Comparison of ENCODE assay signal across 20 cellular contexts in the genomic region with DNA sequence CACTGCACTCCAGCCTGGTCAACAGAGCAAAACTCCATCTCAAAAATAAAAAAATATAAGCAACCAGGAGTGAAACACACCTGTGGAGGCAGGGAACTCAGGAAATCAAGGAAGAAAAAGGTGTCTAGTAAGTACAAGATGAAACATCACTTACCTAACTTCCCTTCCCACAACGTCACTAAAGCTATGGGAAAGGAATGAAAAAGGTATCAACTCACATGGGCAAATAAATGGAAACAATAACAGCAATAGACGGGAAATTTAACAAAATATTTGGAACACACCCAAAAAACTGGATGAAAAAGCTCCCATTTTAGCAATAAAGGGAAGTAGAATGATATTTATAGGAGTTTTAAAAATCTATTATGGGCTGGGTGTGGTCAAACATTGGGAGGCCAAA. TPM values are rescaled to one million over a fixed set of nuclear protein-coding genes. Genes with fewer than 3 reads are reported as not detected.
DNase-seq lines count a peak whose midpoint lies in the region; ATAC-seq and TF ChIP-seq lines count a peak whose summit lies in the region.
"Had no signal": no experiment of that assay in that cellular context is flagged by ENCODE, and none has a peak within 500 bp of the region (broad histone marks: within the 10 kb centered on the region; RNA-seq: fewer than 3 reads in every experiment).

No MANE protein-coding gene starts in this region.

- peaks cover 10% of the 10 kb centered on the region; the same call in 1 of the 2 replicates for H3K36me3 ChIP-seq in GM23338 (ENCODE audit: insufficient read depth)

- H3K9me3 Mint-ChIP-seq in activated naive CD4-positive, alpha-beta T cell treated with anti-CD3 and anti-CD28 coated beads for 36 hours = no peaks in the 10 kb centered on the region
- no peaks in the 10 kb centered on the region for H3K9me3 Mint-ChIP-seq in GM23338
- no peaks in the 10 kb centered on the region for H3K9me3 Mint-ChIP-seq in activated naive CD8-positive, alpha-beta T cell (ENCODE audit: low read depth)
- no peaks in the 10 kb centered on the region for H3K9me3 Mint-ChIP-seq in progenitor cell of endocrine pancreas (ENCODE audit: low read depth)
- H3K9me3 Mint-ChIP-seq in endothelial cell (ENCODE audit: unreplicated experiment) = no peaks in the 10 kb centered on the region

- H3K27me3 Mint-ChIP-seq in activated naive CD4-positive, alpha-beta T cell treated with anti-CD3 and anti-CD28 coated beads for 36 hours (ENCODE audit: low read depth) = no peaks in the 10 kb centered on the region
- H3K27me3 Mint-ChIP-seq in GM23338 (ENCODE audit: insufficient read depth, low read depth, poor library complexity) (peaks cover 24% of the 10 kb centered on the region), progenitor cell of endocrine pancreas (no peaks in the 10 kb centered on the region), endothelial cell (ENCODE audit: unreplicated experiment) (peaks cover 7% of the 10 kb centered on the region)
- no peaks in the 10 kb centered on the region for H3K27me3 Mint-ChIP-seq in activated naive CD8-positive, alpha-beta T cell

- H2AFZ ChIP-seq in GM23338 = no peak overlapping the region

- intact Hi-C loops in activated naive CD4-positive, alpha-beta T cell treated with anti-CD3 and anti-CD28 coated beads for 36 hours (cut with micrococcal nuclease) = no loop called here

- H3K4me1 ChIP-seq in GM23338 (ENCODE audit: insufficient read depth) = peaks cover 12% of the 10 kb centered on the region
- H3K4me1 ChIP-seq: prostate gland had no signal

- H3K27me3 ChIP-seq in GM23338 (ENCODE audit: insufficient read depth) = no peaks in the 10 kb centered on the region
- H3K27me3 ChIP-seq: SJSA1, stomach, transverse colon had no signal

- no peaks in the 10 kb centered on the region for H3K9me2 ChIP-seq in GM23338 (ENCODE audit: insufficient read depth)

- peak overlapping the region; percentile 61 for H3K27ac Mint-ChIP-seq in activated naive CD4-positive, alpha-beta T cell treated with anti-CD3 and anti-CD28 coated beads for 36 hours
- no peak overlapping the region for H3K27ac Mint-ChIP-seq in GM23338
- peak overlapping the region; percentile 76 for H3K27ac Mint-ChIP-seq in activated naive CD8-positive, alpha-beta T cell
- H3K27ac Mint-ChIP-seq in progenitor cell of endocrine pancreas = no peak overlapping the region
- H3K27ac Mint-ChIP-seq in endothelial cell (ENCODE audit: unreplicated experiment) = no peak overlapping the region

- peaks cover 15% of the 10 kb centered on the region for H3K4me1 Mint-ChIP-seq in activated naive CD4-positive, alpha-beta T cell treated with anti-CD3 and anti-CD28 coated beads for 36 hours (ENCODE audit: low read depth)
- H3K4me1 Mint-ChIP-seq in GM23338 (peaks cover 10% of the 10 kb centered on the region; the same call in 2 of the 3 replicates), progenitor cell of endocrine pancreas (ENCODE audit: low read depth) (peaks cover 3% of the 10 kb centered on the region), endothelial cell (ENCODE audit: unreplicated experiment) (peaks cover 8% of the 10 kb centered on the region)
- peaks cover 26% of the 10 kb centered on the region for H3K4me1 Mint-ChIP-seq in activated naive CD8-positive, alpha-beta T cell (ENCODE audit: low read depth)

- H3K4me3 ChIP-seq in GM23338 = no peak overlapping the region
- H3K4me3 ChIP-seq: prostate gland, SJSA1, stomach, transverse colon had no signal

- peaks cover 11% of the 10 kb centered on the region for H3K79me2 ChIP-seq in GM23338 (replicated peaks; ENCODE audit: insufficient read depth)

- peaks cover 47% of the 10 kb centered on the region for H3F3A ChIP-seq in GM23338 (replicated peaks; ENCODE audit: low read depth)

- H3K36me3 Mint-ChIP-seq in activated naive CD4-positive, alpha-beta T cell treated with anti-CD3 and anti-CD28 coated beads for 36 hours (ENCODE audit: low read depth) = peaks cover 20% of the 10 kb centered on the region
- peaks cover 45% of the 10 kb centered on the region for H3K36me3 Mint-ChIP-seq in GM23338 (ENCODE audit: low read depth)
- H3K36me3 Mint-ChIP-seq in activated naive CD8-positive, alpha-beta T cell = peaks cover 8% of the 10 kb centered on the region
- H3K36me3 Mint-ChIP-seq in progenitor cell of endocrine pancreas (ENCODE audit: insufficient read depth) = peaks cover 18% of the 10 kb centered on the region
- H3K36me3 Mint-ChIP-seq in endothelial cell (ENCODE audit: low read depth, unreplicated experiment) = peaks cover 20% of the 10 kb centered on the region

- no peak overlapping the region for H3K4me2 ChIP-seq in GM23338

- DNase-seq in activated naive CD4-positive, alpha-beta T cell treated with anti-CD3 and anti-CD28 coated beads for 36 hours = no peak
- no peak for DNase-seq in activated naive CD4-positive, alpha-beta T cell treated with anti-CD3 and anti-CD28 coated beads, Interleukin-2, amount 50 U/mL, for 16 hours
- DNase-seq in GM23338 (ENCODE audit: low spot score) (no peak), progenitor cell of endocrine pancreas (ENCODE audit: low spot score, unreplicated experiment) (no peak), T-helper 9 cell (no peak), endothelial cell (ENCODE audit: low spot score) (no peak)
- DNase-seq: H7; head of caudate nucleus; left colon; NCI-H1105; NCI-H2081 treated with DMSO at 0.1 percent for 48 hours; NCI-H446 treated with DMSO at 0.1 percent for 48 hours; stimulated activated CD4-positive, alpha-beta T cell treated with anti-CD3 and anti-CD28 coated beads, Interleukin-2, amount 100 ng/mL, for 24 hours; stomach; T1000; transverse colon had no signal

- no peak overlapping the region for H3K4me3 Mint-ChIP-seq in activated naive CD4-positive, alpha-beta T cell treated with anti-CD3 and anti-CD28 coated beads for 36 hours
- no peak overlapping the region; the same call in 2 of the 3 replicates for H3K4me3 Mint-ChIP-seq in GM23338
- peak overlapping the region; percentile 64 for H3K4me3 Mint-ChIP-seq in activated naive CD8-positive, alpha-beta T cell
- H3K4me3 Mint-ChIP-seq in progenitor cell of endocrine pancreas (ENCODE audit: low read depth) = peak overlapping the region; percentile 30
- H3K4me3 Mint-ChIP-seq in endothelial cell (ENCODE audit: unreplicated experiment) = no peak overlapping the region

- CTCF ChIA-PET in activated naive CD4-positive, alpha-beta T cell treated with anti-CD3 and anti-CD28 coated beads for 36 hours (lab: Charles Lee) = no interaction called here

- TF ChIP-seq CTCF in GM23338 (conservative IDR thresholded peaks at IDR 0.05; ENCODE audit: low read depth in 2 of 2) = no peak
- TF ChIP-seq CTCF in progenitor cell of endocrine pancreas (IDR thresholded peaks at IDR 0.05; ENCODE audit: unreplicated experiment) = no peak
- no peak for TF ChIP-seq CTCF in endothelial cell (IDR thresholded peaks at IDR 0.05; ENCODE audit: unreplicated experiment)

- 0 out of 2 replicates have a peak overlapping the region, but pooled peaks have one; percentile 45 for H3K27ac ChIP-seq in GM23338 (ENCODE audit: low read depth)
- H3K27ac ChIP-seq: prostate gland, SJSA1, stomach, transverse colon had no signal

- peaks cover 4% of the 10 kb centered on the region for H4K20me1 ChIP-seq in GM23338 (replicated peaks; ENCODE audit: insufficient read depth)

- no peak for ATAC-seq in GM23338
- ATAC-seq: left colon, Panc1 had no signal

TF ChIP-seq in GM23338, 12 proteins besides CTCF, POLR2A, EP300 and RAD21 (continues in another document):
- TF ChIP-seq STAT1 (IDR thresholded peaks at IDR 0.05; ENCODE audit: unreplicated experiment) = no peak
- TF ChIP-seq JUNB (IDR thresholded peaks at IDR 0.05; ENCODE audit: unreplicated experiment) = no peak

RNA-seq across cellular contexts. Expression of gene DDX19A, which starts 31.1 kb away (rescaled TPM):
- total RNA-seq in activated naive CD4-positive, alpha-beta T cell treated with anti-CD3 and anti-CD28 coated beads for 36 hours = 10 to 100 TPM; 43.4 to 46.0 TPM
- total RNA-seq in GM23338 (2014; rRNA removed; shearing (Covaris generic)) = 58.0 and 67.3 TPM in 2 replicates
- 22.2 and 24.1 TPM in 2 replicates for polyA plus RNA-seq in GM23338 (2016; fragmentation: Nextera tagmentation; extraction: Ambion mirVana)
- 46.7 and 49.6 TPM in 2 replicates for total RNA-seq in progenitor cell of endocrine pancreas
- total RNA-seq in endothelial cell (ENCODE audit: unreplicated experiment) = 35.3 TPM

Comparison
In these comparisons a context has a peak if more than half of its experiments do, and no peak if none do; other contexts are left out.
1. H3K27ac Mint-ChIP-seq: peak in activated naive CD4-positive, alpha-beta T cell treated with anti-CD3 and anti-CD28 coated beads for 36 hours (single experiment) and activated naive CD8-positive, alpha-beta T cell (single experiment); none in GM23338 (single experiment), progenitor cell of endocrine pancreas (single experiment) and endothelial cell (single experiment).
2. H3K4me3 Mint-ChIP-seq: peak in activated naive CD8-positive, alpha-beta T cell (single experiment) and progenitor cell of endocrine pancreas (single experiment); none in activated naive CD4-positive, alpha-beta T cell treated with anti-CD3 and anti-CD28 coated beads for 36 hours (single experiment), GM23338 (single experiment) and endothelial cell (single experiment).